1 cellular context compared by ENCODE assay signal in genomic region chr15:40785158-40785557, GRCh38.
TF ChIP-seq lines count a peak whose summit lies in the region.

No MANE protein-coding gene starts in this region.

TF ChIP-seq in GM23338, 12 proteins besides CTCF, POLR2A, EP300 and RAD21:
- TF ChIP-seq ZNF114 (CRISPR knock-in tag; IDR thresholded peaks at IDR 0.05) (no peak), NANOG (IDR thresholded peaks at IDR 0.05; ENCODE audit: borderline replicate concordance) (no peak), POLR2AphosphoS5 (IDR thresholded peaks at IDR 0.05; ENCODE audit: low read depth) (no peak), EZH2 (IDR thresholded peaks at IDR 0.05; ENCODE audit: low read depth, unreplicated experiment) (no peak), CREB1 (CRISPR knock-in tag; IDR thresholded peaks at IDR 0.05; ENCODE audit: low read depth) (no peak), EZH2phosphoT487 (IDR thresholded peaks at IDR 0.05; ENCODE audit: unreplicated experiment) (no peak), STAT1 (IDR thresholded peaks at IDR 0.05; ENCODE audit: unreplicated experiment) (no peak), ZNF331 (CRISPR knock-in tag; IDR thresholded peaks at IDR 0.05; ENCODE audit: low read depth) (no peak), JUNB (IDR thresholded peaks at IDR 0.05; ENCODE audit: unreplicated experiment) (no peak)
- TF ChIP-seq, protein P1, sequence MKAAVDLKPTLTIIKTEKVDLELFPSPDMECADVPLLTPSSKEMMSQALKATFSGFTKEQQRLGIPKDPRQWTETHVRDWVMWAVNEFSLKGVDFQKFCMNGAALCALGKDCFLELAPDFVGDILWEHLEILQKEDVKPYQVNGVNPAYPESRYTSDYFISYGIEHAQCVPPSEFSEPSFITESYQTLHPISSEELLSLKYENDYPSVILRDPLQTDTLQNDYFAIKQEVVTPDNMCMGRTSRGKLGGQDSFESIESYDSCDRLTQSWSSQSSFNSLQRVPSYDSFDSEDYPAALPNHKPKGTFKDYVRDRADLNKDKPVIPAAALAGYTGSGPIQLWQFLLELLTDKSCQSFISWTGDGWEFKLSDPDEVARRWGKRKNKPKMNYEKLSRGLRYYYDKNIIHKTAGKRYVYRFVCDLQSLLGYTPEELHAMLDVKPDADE (IDR thresholded peaks at IDR 0.05), result no peak
- TF ChIP-seq, protein P2, sequence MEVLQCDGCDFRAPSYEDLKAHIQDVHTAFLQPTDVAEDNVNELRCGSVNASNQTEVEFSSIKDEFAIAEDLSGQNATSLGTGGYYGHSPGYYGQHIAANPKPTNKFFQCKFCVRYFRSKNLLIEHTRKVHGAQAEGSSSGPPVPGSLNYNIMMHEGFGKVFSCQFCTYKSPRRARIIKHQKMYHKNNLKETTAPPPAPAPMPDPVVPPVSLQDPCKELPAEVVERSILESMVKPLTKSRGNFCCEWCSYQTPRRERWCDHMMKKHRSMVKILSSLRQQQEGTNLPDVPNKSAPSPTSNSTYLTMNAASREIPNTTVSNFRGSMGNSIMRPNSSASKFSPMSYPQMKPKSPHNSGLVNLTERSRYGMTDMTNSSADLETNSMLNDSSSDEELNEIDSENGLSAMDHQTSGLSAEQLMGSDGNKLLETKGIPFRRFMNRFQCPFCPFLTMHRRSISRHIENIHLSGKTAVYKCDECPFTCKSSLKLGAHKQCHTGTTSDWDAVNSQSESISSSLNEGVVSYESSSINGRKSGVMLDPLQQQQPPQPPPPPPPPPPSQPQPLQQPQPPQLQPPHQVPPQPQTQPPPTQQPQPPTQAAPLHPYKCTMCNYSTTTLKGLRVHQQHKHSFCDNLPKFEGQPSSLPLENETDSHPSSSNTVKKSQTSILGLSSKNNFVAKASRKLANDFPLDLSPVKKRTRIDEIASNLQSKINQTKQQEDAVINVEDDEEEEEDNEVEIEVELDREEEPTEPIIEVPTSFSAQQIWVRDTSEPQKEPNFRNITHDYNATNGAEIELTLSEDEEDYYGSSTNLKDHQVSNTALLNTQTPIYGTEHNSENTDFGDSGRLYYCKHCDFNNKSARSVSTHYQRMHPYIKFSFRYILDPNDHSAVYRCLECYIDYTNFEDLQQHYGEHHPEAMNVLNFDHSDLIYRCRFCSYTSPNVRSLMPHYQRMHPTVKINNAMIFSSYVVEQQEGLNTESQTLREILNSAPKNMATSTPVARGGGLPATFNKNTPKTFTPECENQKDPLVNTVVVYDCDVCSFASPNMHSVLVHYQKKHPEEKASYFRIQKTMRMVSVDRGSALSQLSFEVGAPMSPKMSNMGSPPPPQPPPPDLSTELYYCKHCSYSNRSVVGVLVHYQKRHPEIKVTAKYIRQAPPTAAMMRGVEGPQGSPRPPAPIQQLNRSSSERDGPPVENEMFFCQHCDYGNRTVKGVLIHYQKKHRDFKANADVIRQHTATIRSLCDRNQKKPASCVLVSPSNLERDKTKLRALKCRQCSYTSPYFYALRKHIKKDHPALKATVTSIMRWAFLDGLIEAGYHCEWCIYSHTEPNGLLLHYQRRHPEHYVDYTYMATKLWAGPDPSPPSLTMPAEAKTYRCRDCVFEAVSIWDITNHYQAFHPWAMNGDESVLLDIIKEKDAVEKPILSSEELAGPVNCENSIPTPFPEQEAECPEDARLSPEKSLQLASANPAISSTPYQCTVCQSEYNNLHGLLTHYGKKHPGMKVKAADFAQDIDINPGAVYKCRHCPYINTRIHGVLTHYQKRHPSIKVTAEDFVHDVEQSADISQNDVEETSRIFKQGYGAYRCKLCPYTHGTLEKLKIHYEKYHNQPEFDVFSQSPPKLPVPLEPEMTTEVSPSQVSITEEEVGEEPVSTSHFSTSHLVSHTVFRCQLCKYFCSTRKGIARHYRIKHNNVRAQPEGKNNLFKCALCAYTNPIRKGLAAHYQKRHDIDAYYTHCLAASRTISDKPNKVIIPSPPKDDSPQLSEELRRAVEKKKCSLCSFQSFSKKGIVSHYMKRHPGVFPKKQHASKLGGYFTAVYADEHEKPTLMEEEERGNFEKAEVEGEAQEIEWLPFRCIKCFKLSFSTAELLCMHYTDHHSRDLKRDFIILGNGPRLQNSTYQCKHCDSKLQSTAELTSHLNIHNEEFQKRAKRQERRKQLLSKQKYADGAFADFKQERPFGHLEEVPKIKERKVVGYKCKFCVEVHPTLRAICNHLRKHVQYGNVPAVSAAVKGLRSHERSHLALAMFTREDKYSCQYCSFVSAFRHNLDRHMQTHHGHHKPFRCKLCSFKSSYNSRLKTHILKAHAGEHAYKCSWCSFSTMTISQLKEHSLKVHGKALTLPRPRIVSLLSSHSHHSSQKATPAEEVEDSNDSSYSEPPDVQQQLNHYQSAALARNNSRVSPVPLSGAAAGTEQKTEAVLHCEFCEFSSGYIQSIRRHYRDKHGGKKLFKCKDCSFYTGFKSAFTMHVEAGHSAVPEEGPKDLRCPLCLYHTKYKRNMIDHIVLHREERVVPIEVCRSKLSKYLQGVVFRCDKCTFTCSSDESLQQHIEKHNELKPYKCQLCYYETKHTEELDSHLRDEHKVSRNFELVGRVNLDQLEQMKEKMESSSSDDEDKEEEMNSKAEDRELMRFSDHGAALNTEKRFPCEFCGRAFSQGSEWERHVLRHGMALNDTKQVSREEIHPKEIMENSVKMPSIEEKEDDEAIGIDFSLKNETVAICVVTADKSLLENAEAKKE (CRISPR knock-in tag; IDR thresholded peaks at IDR 0.05), result no peak
- TF ChIP-seq, protein P3, sequence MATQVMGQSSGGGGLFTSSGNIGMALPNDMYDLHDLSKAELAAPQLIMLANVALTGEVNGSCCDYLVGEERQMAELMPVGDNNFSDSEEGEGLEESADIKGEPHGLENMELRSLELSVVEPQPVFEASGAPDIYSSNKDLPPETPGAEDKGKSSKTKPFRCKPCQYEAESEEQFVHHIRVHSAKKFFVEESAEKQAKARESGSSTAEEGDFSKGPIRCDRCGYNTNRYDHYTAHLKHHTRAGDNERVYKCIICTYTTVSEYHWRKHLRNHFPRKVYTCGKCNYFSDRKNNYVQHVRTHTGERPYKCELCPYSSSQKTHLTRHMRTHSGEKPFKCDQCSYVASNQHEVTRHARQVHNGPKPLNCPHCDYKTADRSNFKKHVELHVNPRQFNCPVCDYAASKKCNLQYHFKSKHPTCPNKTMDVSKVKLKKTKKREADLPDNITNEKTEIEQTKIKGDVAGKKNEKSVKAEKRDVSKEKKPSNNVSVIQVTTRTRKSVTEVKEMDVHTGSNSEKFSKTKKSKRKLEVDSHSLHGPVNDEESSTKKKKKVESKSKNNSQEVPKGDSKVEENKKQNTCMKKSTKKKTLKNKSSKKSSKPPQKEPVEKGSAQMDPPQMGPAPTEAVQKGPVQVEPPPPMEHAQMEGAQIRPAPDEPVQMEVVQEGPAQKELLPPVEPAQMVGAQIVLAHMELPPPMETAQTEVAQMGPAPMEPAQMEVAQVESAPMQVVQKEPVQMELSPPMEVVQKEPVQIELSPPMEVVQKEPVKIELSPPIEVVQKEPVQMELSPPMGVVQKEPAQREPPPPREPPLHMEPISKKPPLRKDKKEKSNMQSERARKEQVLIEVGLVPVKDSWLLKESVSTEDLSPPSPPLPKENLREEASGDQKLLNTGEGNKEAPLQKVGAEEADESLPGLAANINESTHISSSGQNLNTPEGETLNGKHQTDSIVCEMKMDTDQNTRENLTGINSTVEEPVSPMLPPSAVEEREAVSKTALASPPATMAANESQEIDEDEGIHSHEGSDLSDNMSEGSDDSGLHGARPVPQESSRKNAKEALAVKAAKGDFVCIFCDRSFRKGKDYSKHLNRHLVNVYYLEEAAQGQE (IDR thresholded peaks at IDR 0.05; ENCODE audit: unreplicated experiment), result no peak
